In genomic region chr9:104808030-104808614, GRCh38 we compare ENCODE assay signal across 9 cellular contexts. TPM values are rescaled to one million over a fixed set of nuclear protein-coding genes. Genes with fewer than 3 reads are reported as not detected.
DNase-seq lines count a peak whose midpoint lies in the region; ATAC-seq and TF ChIP-seq lines count a peak whose summit lies in the region.
"Had no signal": no experiment of that assay in that cellular context is flagged by ENCODE, and none has a peak within 500 bp of the region (broad histone marks: within the 10 kb centered on the region; RNA-seq: fewer than 3 reads in every experiment).

No MANE protein-coding gene starts in this region.

- no peak overlapping the region for H2BK5ac ChIP-seq in trophoblast cell (ENCODE audit: low read depth, low read length, poor library complexity)

- no peak overlapping the region for H3K27ac Mint-ChIP-seq in CD8-positive, alpha-beta memory T cell

- no peak overlapping the region for H3K4me3 Mint-ChIP-seq in CD8-positive, alpha-beta memory T cell

- H3K79me2 ChIP-seq in trophoblast cell (ENCODE audit: control insufficient read depth, insufficient read depth, low read length, poor library complexity), result no peaks in the 10 kb centered on the region

- no peak overlapping the region for H2BK12ac ChIP-seq in trophoblast cell (ENCODE audit: low read length)

- no peak overlapping the region for H3K14ac ChIP-seq in trophoblast cell (ENCODE audit: low read length)

- no peaks in the 10 kb centered on the region for H3K9me3 ChIP-seq in CD8-positive, alpha-beta memory T cell (ENCODE audit: low read length)
- no peaks in the 10 kb centered on the region for H3K9me3 ChIP-seq in trophoblast cell (ENCODE audit: insufficient read depth, low read depth, low read length)

- H3K4me2 ChIP-seq in trophoblast cell (ENCODE audit: low read length), result no peak overlapping the region

- H3K18ac ChIP-seq in trophoblast cell (ENCODE audit: low read length), result no peak overlapping the region

- no peaks in the 10 kb centered on the region for H3K27me3 Mint-ChIP-seq in CD8-positive, alpha-beta memory T cell

- peaks cover 0 to 5% (median under 1%) of the 10 kb centered on the region in 3 donors for H3K36me3 Mint-ChIP-seq in CD8-positive, alpha-beta memory T cell

- no peak overlapping the region for H4K8ac ChIP-seq in trophoblast cell (ENCODE audit: low read depth, low read length)

- no peak overlapping the region for H2AFZ ChIP-seq in trophoblast cell (ENCODE audit: insufficient read depth, low read length, poor library complexity)

- H3K27me3 ChIP-seq in CD8-positive, alpha-beta memory T cell (ENCODE audit: insufficient read depth, low read length, poor library complexity, severe bottlenecking), result no peaks in the 10 kb centered on the region
- no peaks in the 10 kb centered on the region for H3K27me3 ChIP-seq in trophoblast cell (ENCODE audit: insufficient read depth, low read length)

- no peak overlapping the region for H4K91ac ChIP-seq in trophoblast cell (ENCODE audit: low read depth, low read length)

- H3K9me3 Mint-ChIP-seq in CD8-positive, alpha-beta memory T cell, result no peaks in the 10 kb centered on the region

- no peak overlapping the region for H3K27ac ChIP-seq in CD8-positive, alpha-beta memory T cell (ENCODE audit: low read depth, low read length)
- H3K27ac ChIP-seq in trophoblast cell (ENCODE audit: low read depth, low read length), result no peak overlapping the region

- no peaks in the 10 kb centered on the region for H3K36me3 ChIP-seq in CD8-positive, alpha-beta memory T cell (ENCODE audit: insufficient read depth, low read length)
- peaks cover 2 to 10% of the 10 kb centered on the region in 2 experiments for H3K36me3 ChIP-seq in trophoblast cell (ENCODE audit: control insufficient read depth in 1 of 2, insufficient read depth in 2 of 2, low read length in 2 of 2)

- H2AK5ac ChIP-seq in trophoblast cell (ENCODE audit: low read length), result no peak overlapping the region

- H2BK120ac ChIP-seq in trophoblast cell (ENCODE audit: insufficient read depth, low read length, poor library complexity), result no peak overlapping the region

- H3K9ac ChIP-seq in trophoblast cell (ENCODE audit: low read length), result no peak overlapping the region

- H3K23ac ChIP-seq in trophoblast cell (ENCODE audit: low read length), result no peak overlapping the region

- no peaks in the 10 kb centered on the region for H3K79me1 ChIP-seq in trophoblast cell (ENCODE audit: low read length)

- no CpG with 5 or more reads among the region's 3 CpGs for WGBS in trophoblast cell (ENCODE audit: extremely low coverage, insufficient coverage, insufficient read length)

- H3K4me1 Mint-ChIP-seq in CD8-positive, alpha-beta memory T cell, result no peaks in the 10 kb centered on the region

- no peaks in the 10 kb centered on the region for H3K4me1 ChIP-seq in CD8-positive, alpha-beta memory T cell (ENCODE audit: insufficient read depth, low read length)
- peaks cover 0 to 5% of the 10 kb centered on the region in 2 experiments for H3K4me1 ChIP-seq in trophoblast cell (ENCODE audit: control insufficient read depth in 1 of 2, insufficient read depth in 2 of 2, low read length in 2 of 2)

- TF ChIP-seq CTCF in choroid plexus epithelial cell (conservative IDR thresholded peaks at IDR 0.05; ENCODE audit: low read depth, low read length), result peak; percentile 66

- DNase-seq in GM03348 (ENCODE audit: low spot score) (peak; percentile 54), NCI-H2107 (lab: John Stamatoyannopoulos, UW) (peak; percentile 21), choroid plexus epithelial cell (ENCODE audit: low read depth) (peak; percentile 77), mucosa of gallbladder (ENCODE audit: low spot score) (peak; percentile 63), SIG-M5 treated with dmso at 0.1 percent for 504 hours (lab: John Stamatoyannopoulos, UW; ENCODE audit: unreplicated experiment) (no peak), trophoblast cell (no peak)
- no peak for DNase-seq in CD8-positive, alpha-beta memory T cell
- DNase-seq: left cardiac atrium had no signal

- CTCF ChIA-PET in CD8-positive, alpha-beta memory T cell (lab: Charles Lee), result no interaction called here

- no peak overlapping the region for H4K12ac ChIP-seq in trophoblast cell (ENCODE audit: low read depth, low read length)

- H3K4me3 ChIP-seq in choroid plexus epithelial cell (ENCODE audit: low read depth, low read length), result no peak overlapping the region
- no peak overlapping the region for H3K4me3 ChIP-seq in CD8-positive, alpha-beta memory T cell (ENCODE audit: low read length)
- no peak overlapping the region for H3K4me3 ChIP-seq in trophoblast cell (ENCODE audit: low read depth, low read length)

- POLR2A ChIA-PET in CD8-positive, alpha-beta memory T cell (lab: Charles Lee), result no interaction called here

- no peak for ATAC-seq in GM18909 (IDR thresholded peaks at IDR 0.05; ENCODE audit: poor library complexity, unreplicated experiment)

- no peak overlapping the region for H3K4ac ChIP-seq in trophoblast cell (ENCODE audit: low read depth, low read length)

RNA-seq across cellular contexts. Expression of gene NIPSNAP3B, which starts 44.2 kb away (rescaled TPM):
- 2.8 TPM for total RNA-seq in mucosa of gallbladder
- under 1 TPM; 0.18 to 0.46 TPM for total RNA-seq in CD8-positive, alpha-beta memory T cell
- polyA plus RNA-seq in CD8-positive, alpha-beta memory T cell, result not detected
- polyA plus RNA-seq in trophoblast cell (2013), result 0.37 and 0.47 TPM in 2 replicates

Comparison
In these comparisons a context has a peak if more than half of its experiments do, and no peak if none do; other contexts are left out.
1. DNase-seq: peak in GM03348 (single experiment), NCI-H2107 (single experiment), choroid plexus epithelial cell (single experiment) and mucosa of gallbladder (single experiment); none in SIG-M5 treated with dmso at 0.1 percent for 504 hours (single experiment), CD8-positive, alpha-beta memory T cell (0 of 5) and trophoblast cell (0 of 2).